In genomic region chr10:70053212-70053895, GRCh38 we compare ENCODE assay signal across 1 cellular context.
TF ChIP-seq lines count a peak whose summit lies in the region.

No MANE protein-coding gene starts in this region.

TF ChIP-seq in GM23338, 12 proteins besides CTCF, POLR2A, EP300 and RAD21 (continued from another document):
- no peak for TF ChIP-seq ETS1 (IDR thresholded peaks at IDR 0.05)
- no peak for TF ChIP-seq NANOG (IDR thresholded peaks at IDR 0.05; ENCODE audit: borderline replicate concordance)
- no peak for TF ChIP-seq STAT1 (IDR thresholded peaks at IDR 0.05; ENCODE audit: unreplicated experiment)
- TF ChIP-seq ZNF114 (CRISPR knock-in tag; IDR thresholded peaks at IDR 0.05), result no peak
- no peak for TF ChIP-seq POLR2AphosphoS5 (IDR thresholded peaks at IDR 0.05; ENCODE audit: low read depth)
- no peak for TF ChIP-seq EZH2phosphoT487 (IDR thresholded peaks at IDR 0.05; ENCODE audit: unreplicated experiment)
- TF ChIP-seq JUNB (IDR thresholded peaks at IDR 0.05; ENCODE audit: unreplicated experiment), result no peak
